In genomic region chr10:90712529-90712928, GRCh38 we compare ENCODE assay signal across 17 cellular contexts.
"Had no signal": no experiment of that assay in that cellular context is flagged by ENCODE, and none has a peak within 500 bp of the region (broad histone marks: within the 10 kb centered on the region; RNA-seq: fewer than 3 reads in every experiment).

No MANE protein-coding gene starts in this region.

- H3K27me3 Mint-ChIP-seq: activated CD4-positive, alpha-beta memory T cell treated with anti-CD3 and anti-CD28 coated beads for 36 hours had no signal

- H3K36me3 ChIP-seq: right lobe of liver, thoracic aorta, vagina had no signal

- H3K27ac ChIP-seq: right lobe of liver, thoracic aorta, vagina had no signal

- H3K27me3 ChIP-seq: right lobe of liver, vagina had no signal

- H3K9me3 Mint-ChIP-seq: activated CD4-positive, alpha-beta memory T cell treated with anti-CD3 and anti-CD28 coated beads for 36 hours; activated naive CD8-positive, alpha-beta T cell treated with anti-CD3 and anti-CD28 coated beads for 36 hours; memory B cell; nephron; type B pancreatic cell had no signal

- ATAC-seq: right lobe of liver; stimulated activated naive B cell treated with anti-CD40 and anti-IgM and Interleukin-4, amounts not matched to agents 10 μg/mL and 1 μg/mL and 100 μg/mL, for 72 hours had no signal

- H3K4me3 Mint-ChIP-seq: activated CD4-positive, alpha-beta memory T cell treated with anti-CD3 and anti-CD28 coated beads for 36 hours; activated naive CD8-positive, alpha-beta T cell treated with anti-CD3 and anti-CD28 coated beads for 36 hours; memory B cell; nephron; stimulated activated naive B cell treated with anti-CD40 and anti-IgM and Interleukin-4, amounts not matched to agents 10 μg/mL and 1 μg/mL and 100 μg/mL, for 72 hours; type B pancreatic cell had no signal

- DNase-seq: activated CD4-positive, alpha-beta memory T cell treated with anti-CD3 and anti-CD28 coated beads for 36 hours; activated CD4-positive, alpha-beta T cell treated with anti-CD3 and anti-CD28 coated beads for 4 hours; activated CD4-positive, CD25-positive, alpha-beta regulatory T cell; activated naive CD4-positive, alpha-beta T cell treated with Interleukin-2 at 50 U/mL for 16 hours; activated naive CD8-positive, alpha-beta T cell treated with anti-CD3 and anti-CD28 coated beads for 36 hours; activated T-cell treated with anti-CD3 and anti-CD28 coated beads, Interleukin-2, amount 50 U/mL, for 48 hours; cerebellar nuclear complex; right lobe of liver; small intestine; stimulated activated CD4-positive, alpha-beta T cell treated with anti-CD3 and anti-CD28 coated beads, Interleukin-2, amount 100 ng/mL, for 24 hours; stimulated activated naive B cell treated with anti-CD40 and anti-IgM and Interleukin-4, amounts not matched to agents 10 μg/mL and 1 μg/mL and 100 μg/mL, for 72 hours; T-helper 9 cell had no signal

- H3K36me3 Mint-ChIP-seq: activated CD4-positive, alpha-beta memory T cell treated with anti-CD3 and anti-CD28 coated beads for 36 hours; activated naive CD8-positive, alpha-beta T cell treated with anti-CD3 and anti-CD28 coated beads for 36 hours; memory B cell; stimulated activated naive B cell treated with anti-CD40 and anti-IgM and Interleukin-4, amounts not matched to agents 10 μg/mL and 1 μg/mL and 100 μg/mL, for 72 hours; type B pancreatic cell had no signal

- H3K27ac Mint-ChIP-seq: activated CD4-positive, alpha-beta memory T cell treated with anti-CD3 and anti-CD28 coated beads for 36 hours; activated naive CD8-positive, alpha-beta T cell treated with anti-CD3 and anti-CD28 coated beads for 36 hours; memory B cell; nephron; stimulated activated naive B cell treated with anti-CD40 and anti-IgM and Interleukin-4, amounts not matched to agents 10 μg/mL and 1 μg/mL and 100 μg/mL, for 72 hours; type B pancreatic cell had no signal

- H3K4me3 ChIP-seq: right lobe of liver, thoracic aorta, vagina had no signal

- H3K4me1 Mint-ChIP-seq: activated naive CD8-positive, alpha-beta T cell treated with anti-CD3 and anti-CD28 coated beads for 36 hours; memory B cell; nephron; stimulated activated naive B cell treated with anti-CD40 and anti-IgM and Interleukin-4, amounts not matched to agents 10 μg/mL and 1 μg/mL and 100 μg/mL, for 72 hours had no signal

- H3K4me1 ChIP-seq: right lobe of liver, vagina had no signal

- H3K9me3 ChIP-seq: right lobe of liver, thoracic aorta, vagina had no signal
